ENCODE assay signal across 30 cellular contexts in the genomic region with DNA sequence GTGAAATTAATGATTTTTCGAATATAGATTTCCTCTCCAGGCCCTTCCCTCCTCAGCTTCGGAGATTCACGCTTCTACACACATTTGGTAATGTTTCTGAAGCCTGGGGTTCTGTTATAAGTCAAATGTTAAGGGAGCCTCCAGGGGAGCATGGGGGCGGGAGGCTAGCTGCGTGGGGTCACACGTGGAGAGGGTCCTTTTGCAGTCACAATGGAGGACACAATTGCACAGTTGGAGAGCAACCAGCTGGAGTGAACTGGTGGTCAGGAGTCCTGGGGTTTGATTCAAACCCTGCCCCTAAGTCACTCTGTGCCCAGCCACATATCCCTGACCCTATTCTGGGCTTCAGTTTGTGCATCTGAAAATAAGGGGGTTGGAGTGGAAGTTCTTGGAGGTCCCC.
"Had no signal": no experiment of that assay in that cellular context is flagged by ENCODE, and none has a peak within 500 bp of the region (broad histone marks: within the 10 kb centered on the region; RNA-seq: fewer than 3 reads in every experiment).

No MANE protein-coding gene starts in this region.

- H3K27ac ChIP-seq: ovary, parathyroid adenoma, psoas muscle, right lobe of liver, sigmoid colon, suprapubic skin, testis, tibial nerve, upper lobe of left lung, uterus had no signal

- H3K27me3 Mint-ChIP-seq: stimulated activated naive CD8-positive, alpha-beta T cell treated with anti-CD3 and anti-CD28 coated beads, Interleukin-15, amount 100 ng/mL, for 72 hours had no signal

- H3K9me3 ChIP-seq: ovary, psoas muscle, right lobe of liver, sigmoid colon, suprapubic skin, testis, tibial nerve, upper lobe of left lung, uterus had no signal

- H3K4me3 ChIP-seq: ovary, psoas muscle, right lobe of liver, sigmoid colon, suprapubic skin, testis, tibial nerve, upper lobe of left lung, uterus had no signal

- DNase-seq: naive B cell; naive thymus-derived CD8-positive, alpha-beta T cell; nephron progenitor cell; occipital lobe; ovary; psoas muscle; right cardiac atrium; right lobe of liver; sigmoid colon; small intestine; stimulated activated CD4-positive, alpha-beta T cell treated with anti-CD3 and anti-CD28 coated beads, Interleukin-15, amount 100 ng/mL, for 24 hours; stimulated activated CD4-positive, alpha-beta T cell treated with anti-CD3 and anti-CD28 coated beads, Interleukin-2, amount 100 ng/mL, for 24 hours; stimulated activated CD4-positive, alpha-beta T cell treated with anti-CD3 and anti-CD28 coated beads, Interleukin-2, amount 100 ng/mL, for 48 hours; stimulated activated CD4-positive, alpha-beta T cell treated with anti-CD3 and anti-CD28 coated beads, Interleukin-4, amount 100 ng/mL, for 24 hours; stimulated activated CD8-positive, alpha-beta memory T cell treated with anti-CD3 and anti-CD28 coated beads, Interleukin-4, amount 100 ng/mL, for 48 hours; stimulated activated naive CD4-positive, alpha-beta T cell; stimulated activated naive CD8-positive, alpha-beta T cell treated with anti-CD3 and anti-CD28 coated beads, Interleukin-15, amount 100 ng/mL, for 72 hours; stimulated activated naive CD8-positive, alpha-beta T cell treated with anti-CD3 and anti-CD28 coated beads, Interleukin-15, Interleukin-2, amounts not matched to agents 100 U/mL and 50 U/mL, for 24 hours; substantia nigra; testis; trophoblast cell; upper lobe of left lung; uterus had no signal

- H3K4me1 ChIP-seq: parathyroid adenoma, psoas muscle, right lobe of liver, sigmoid colon, suprapubic skin, testis, tibial nerve, upper lobe of left lung, uterus had no signal

- H3K36me3 Mint-ChIP-seq: naive B cell; naive thymus-derived CD8-positive, alpha-beta T cell; natural killer cell treated with Interleukin-12 subunit alpha and Interleukin-12 subunit beta and Interleukin-15 and Interleukin-18, amount 100 ng/mL, for 72 hours; stimulated activated memory B cell treated with anti-CD40 and anti-IgM and Interleukin-4, amounts not matched to agents 10 μg/mL and 1 μg/mL and 100 μg/mL, for 72 hours had no signal

- H3K9ac ChIP-seq: parathyroid adenoma had no signal

- H3K27me3 ChIP-seq: ovary, right lobe of liver, sigmoid colon, suprapubic skin, testis, tibial nerve, upper lobe of left lung, uterus had no signal

- H3K27ac Mint-ChIP-seq: naive B cell; naive thymus-derived CD8-positive, alpha-beta T cell; natural killer cell treated with Interleukin-12 subunit alpha and Interleukin-12 subunit beta and Interleukin-15 and Interleukin-18, amount 100 ng/mL, for 72 hours; nephron progenitor cell; progenitor cell of endocrine pancreas; stimulated activated memory B cell treated with anti-CD40 and anti-IgM and Interleukin-4, amounts not matched to agents 10 μg/mL and 1 μg/mL and 100 μg/mL, for 72 hours; stimulated activated naive CD8-positive, alpha-beta T cell treated with anti-CD3 and anti-CD28 coated beads, Interleukin-15, amount 100 ng/mL, for 72 hours had no signal

- H3K9me3 Mint-ChIP-seq: natural killer cell treated with Interleukin-12 subunit alpha and Interleukin-12 subunit beta and Interleukin-15 and Interleukin-18, amount 100 ng/mL, for 72 hours; nephron progenitor cell; neural crest cell; stimulated activated naive CD8-positive, alpha-beta T cell treated with anti-CD3 and anti-CD28 coated beads, Interleukin-15, amount 100 ng/mL, for 72 hours had no signal

- H3K79me2 ChIP-seq: parathyroid adenoma had no signal

- H2AFZ ChIP-seq: parathyroid adenoma had no signal

- H3K4me3 Mint-ChIP-seq: naive B cell; naive thymus-derived CD8-positive, alpha-beta T cell; natural killer cell treated with Interleukin-12 subunit alpha and Interleukin-12 subunit beta and Interleukin-15 and Interleukin-18, amount 100 ng/mL, for 72 hours; nephron progenitor cell; neural crest cell; stimulated activated memory B cell treated with anti-CD40 and anti-IgM and Interleukin-4, amounts not matched to agents 10 μg/mL and 1 μg/mL and 100 μg/mL, for 72 hours; stimulated activated naive CD8-positive, alpha-beta T cell treated with anti-CD3 and anti-CD28 coated beads, Interleukin-15, amount 100 ng/mL, for 72 hours had no signal

- H3K36me3 ChIP-seq: ovary, right lobe of liver, sigmoid colon, suprapubic skin, tibial nerve, upper lobe of left lung, uterus had no signal

- H3K4me1 Mint-ChIP-seq: naive B cell; naive thymus-derived CD8-positive, alpha-beta T cell; stimulated activated memory B cell treated with anti-CD40 and anti-IgM and Interleukin-4, amounts not matched to agents 10 μg/mL and 1 μg/mL and 100 μg/mL, for 72 hours; stimulated activated naive CD8-positive, alpha-beta T cell treated with anti-CD3 and anti-CD28 coated beads, Interleukin-15, amount 100 ng/mL, for 72 hours had no signal
